Comparison of ENCODE assay signal across 27 cellular contexts in the genomic region with DNA sequence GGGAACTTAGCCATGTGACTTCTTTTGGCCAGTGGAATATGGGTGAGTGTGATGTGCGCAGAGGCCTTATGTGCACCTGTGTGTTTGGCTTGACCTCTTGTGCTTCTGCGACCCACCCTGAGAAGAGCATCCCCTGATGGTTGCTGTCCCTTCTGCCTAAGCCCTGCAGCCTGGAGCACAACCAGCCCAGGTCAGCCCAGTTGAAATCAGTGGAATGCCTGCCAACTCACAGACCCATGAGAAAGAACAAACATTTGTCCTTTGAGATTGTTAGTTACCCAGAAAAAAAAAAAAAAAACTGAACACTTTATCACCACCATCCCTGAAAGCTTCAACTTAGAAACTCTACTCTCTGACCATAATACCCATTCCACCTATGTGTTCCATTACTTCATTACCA. TPM values are rescaled to one million over a fixed set of nuclear protein-coding genes. Genes with fewer than 3 reads are reported as not detected.
"Had no signal": no experiment of that assay in that cellular context is flagged by ENCODE, and none has a peak within 500 bp of the region (broad histone marks: within the 10 kb centered on the region; RNA-seq: fewer than 3 reads in every experiment).

No MANE protein-coding gene starts in this region.

- H3K36me3 ChIP-seq: ascending aorta, breast epithelium, MG63, Peyer's patch had no signal

- H3K4me1 ChIP-seq: ascending aorta, breast epithelium, Peyer's patch had no signal

- H3K9me3 ChIP-seq: breast epithelium, Peyer's patch had no signal

- H3K4me3 ChIP-seq: ascending aorta, breast epithelium, MG63, Peyer's patch, SK-N-MC had no signal

- H3K27ac ChIP-seq: ascending aorta, breast epithelium, Peyer's patch, SK-N-MC had no signal

- ATAC-seq: activated CD8-positive, alpha-beta T cell treated with anti-CD3 and anti-CD28 coated beads for 36 hours; activated T-cell treated with anti-CD3 and anti-CD28 coated beads, Interleukin-2, amount 50 U/mL, for 72 hours; activated T-helper 17 cell treated with anti-CD3 and anti-CD28 coated beads, Interleukin-2, amount 50 U/mL, for 72 hours; PC-3 had no signal

- H3K27me3 ChIP-seq: ascending aorta, breast epithelium, MG63, Peyer's patch had no signal

- DNase-seq: activated CD4-positive, alpha-beta T cell treated with anti-CD3 and anti-CD28 coated beads, Interleukin-2, amount 10 ng/mL, durations not matched to agents 24 days and 14 days; activated CD4-positive, alpha-beta T cell treated with anti-CD3 and anti-CD28 coated beads, Interleukin-2, amount 50 U/mL, for 4 hours; activated effector memory CD4-positive, alpha-beta T cell treated with anti-CD3 and anti-CD28 coated beads, Interleukin-2, amount 50 U/mL, for 16 hours; activated naive CD4-positive, alpha-beta T cell treated with Interleukin-2 at 50 U/mL for 16 hours; activated naive CD8-positive, alpha-beta T cell treated with anti-CD3 and anti-CD28 coated beads, Interleukin-2, amount 10 ng/mL, durations not matched to agents 7 days and 5 days; activated T-cell treated with anti-CD3 and anti-CD28 coated beads, Interleukin-2, amount 50 U/mL, for 1 hour; activated T-cell treated with anti-CD3 and anti-CD28 coated beads, Interleukin-2, amount 50 U/mL, for 72 hours; KG1; NCI-H1048; NCI-H1436; NCI-H2081 treated with DMSO at 0.1 percent for 48 hours; NCI-H226; NCI-H446 treated with DMSO at 0.1 percent for 48 hours; NK-92 treated with Interleukin-12 subunit alpha and Interleukin-12 subunit beta, amount 100 ng/mL, for 24 hours; Peyer's patch; RPMI8226; T1000 had no signal

RNA-seq across cellular contexts. Expression of gene PAMR1, which starts 38.5 kb away (rescaled TPM):
- total RNA-seq: activated CD4-positive, alpha-beta T cell treated with anti-CD3 and anti-CD28 coated beads, Interleukin-2, amount 10 ng/mL, durations not matched to agents 24 days and 14 days; activated CD8-positive, alpha-beta memory T cell treated with anti-CD3 and anti-CD28 coated beads for 36 hours; activated CD8-positive, alpha-beta T cell treated with anti-CD3 and anti-CD28 coated beads for 36 hours; activated naive CD8-positive, alpha-beta T cell treated with anti-CD3 and anti-CD28 coated beads, Interleukin-2, amount 10 ng/mL, durations not matched to agents 7 days and 5 days; activated T-cell treated with anti-CD3 and anti-CD28 coated beads, Interleukin-2, amount 50 U/mL, for 72 hours; activated T-helper 17 cell treated with anti-CD3 and anti-CD28 coated beads, Interleukin-2, amount 50 U/mL, for 72 hours; PC-3; T-helper 1 cell treated with Interleukin-12 subunit alpha and Interleukin-12 subunit beta and Interleukin-4 antibody, amounts not matched to agents 30 ng/mL and 1 ng/mL, for 36 hours; T-helper 2 cell treated with Interferon-gamma antibody and Interleukin-4, amounts not matched to agents 100 ng/mL and 5 ng/mL, for 36 hours had no signal
